Comparison of ENCODE assay signal across 8 cellular contexts in genomic region chr5:40223884-40224402, GRCh38.
DNase-seq lines count a peak whose midpoint lies in the region; ATAC-seq and FAIRE-seq lines count a peak whose summit lies in the region.

No MANE protein-coding gene starts in this region.

- ATAC-seq in HG02571 (IDR thresholded peaks at IDR 0.05; ENCODE audit: unreplicated experiment) (peak; percentile 55), GM19455 (IDR thresholded peaks at IDR 0.05; ENCODE audit: unreplicated experiment) (no peak)

- peak; percentile 74 for FAIRE-seq in GM18507 (lab: Jason Lieb, UNC)
- peak; percentile 99 for FAIRE-seq in RCC 7860 (lab: Jason Lieb, UNC)

- DNase-seq in GM18507 (ENCODE audit: extremely low spot score, insufficient read length, low read depth) (no peak), RCC 7860 (ENCODE audit: low spot score) (peak; percentile 100), foreskin melanocyte (peak; percentile 77), NCI-H774 (lab: John Stamatoyannopoulos, UW) (no peak), retina (no peak), NCI-H1930 (lab: John Stamatoyannopoulos, UW) (no peak)

Comparison
In these comparisons a context has a peak if more than half of its experiments do, and no peak if none do; other contexts are left out.
1. DNase-seq: peak in RCC 7860 (single experiment) and foreskin melanocyte (single experiment); none in GM18507 (single experiment), NCI-H774 (single experiment), retina (single experiment) and NCI-H1930 (0 of 2).